ENCODE assay signal across 9 cellular contexts in the genomic region with DNA sequence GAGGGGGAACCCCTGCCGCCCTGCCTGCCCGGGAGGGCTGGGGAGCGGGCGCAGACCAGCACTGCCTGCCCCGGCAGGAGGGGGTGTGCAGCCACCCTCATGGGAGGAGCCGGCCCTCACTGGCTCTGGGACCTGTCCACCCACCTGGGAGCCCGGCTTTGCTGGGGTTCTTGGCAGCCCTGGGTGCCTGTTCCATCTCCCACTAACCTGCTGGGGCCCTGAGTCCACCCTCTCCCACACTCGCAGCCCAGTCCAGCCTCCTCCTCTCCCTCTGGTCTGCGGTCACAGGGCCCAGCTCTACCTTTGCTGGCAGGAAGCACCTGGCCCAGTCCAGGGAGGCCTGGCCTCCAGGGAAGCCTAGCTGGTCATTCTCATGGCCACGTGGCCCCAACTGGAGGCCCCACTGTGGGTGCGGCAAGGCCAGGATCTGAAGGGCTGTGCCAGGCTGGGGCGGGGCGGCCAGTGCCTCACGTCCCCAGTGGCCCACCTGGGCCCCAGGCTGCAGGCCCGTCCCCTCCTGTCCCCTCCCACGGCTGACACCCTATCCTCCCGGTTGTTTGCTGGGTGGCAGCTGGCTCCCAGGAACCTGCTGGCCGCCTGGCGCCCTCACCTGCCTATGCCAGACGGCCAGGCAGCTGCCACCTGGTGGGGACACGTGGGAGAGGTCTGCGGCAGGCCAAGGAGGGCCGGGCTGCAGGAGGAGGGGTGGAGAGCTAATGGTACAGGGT. TPM values are rescaled to one million over a fixed set of nuclear protein-coding genes. Genes with fewer than 3 reads are reported as not detected.
DNase-seq lines count a peak whose midpoint lies in the region; TF ChIP-seq lines count a peak whose summit lies in the region.
"Had no signal": no experiment of that assay in that cellular context is flagged by ENCODE, and none has a peak within 500 bp of the region (broad histone marks: within the 10 kb centered on the region; RNA-seq: fewer than 3 reads in every experiment).

A gene (minus strand): TSS at position 393 of the 728 bp plus-strand sequence. CDS start 721 bp downstream, outside the sequence.

- no CpG with 5 or more reads among the region's 23 CpGs for WGBS in H9 (ENCODE audit: extremely low coverage, insufficient read length, low lambda C conversion rate)

- no peaks in the 10 kb centered on the region for H3K9me3 ChIP-seq in H9 (ENCODE audit: control insufficient read depth, low read depth, low read length)
- H3K9me3 ChIP-seq in iPS-15b (ENCODE audit: control insufficient read depth, insufficient read depth, low read length) = no peaks in the 10 kb centered on the region

- no peak within 1 kb of the TSS for H3K4ac ChIP-seq in H9 (ENCODE audit: low read depth, low read length)

- H3K36me3 ChIP-seq in iPS-15b (ENCODE audit: control insufficient read depth, insufficient read depth, low read length) = no peaks in the 10 kb centered on the region

- H3K27me3 ChIP-seq in H9 (ENCODE audit: insufficient read depth, low read length) (no peaks in the 10 kb centered on the region), iPS-15b (ENCODE audit: control insufficient read depth, insufficient read depth, low read length) (no peaks in the 10 kb centered on the region)

- H3K9me3 Mint-ChIP-seq in H9 = no peaks in the 10 kb centered on the region
- no peaks in the 10 kb centered on the region for H3K9me3 Mint-ChIP-seq in activated naive CD4-positive, alpha-beta T cell treated with anti-CD3 and anti-CD28 coated beads, Interleukin-2, amount 10 ng/mL, durations not matched to agents 7 days and 5 days
- H3K9me3 Mint-ChIP-seq: dendritic cell treated with granulocyte-macrophage colony-stimulating factor and Interleukin-4, amounts not matched to agents 40 ng/mL and 50 ng/mL, for 4 days had no signal

- H3K18ac ChIP-seq in H9 (ENCODE audit: insufficient read length, low read depth, low read length) = no peak within 1 kb of the TSS

- no peak within 1 kb of the TSS for H3T11ph ChIP-seq in H9 (ENCODE audit: low read length)

- DNase-seq in AG08396 (ENCODE audit: low spot score) (peak; percentile 27), H9 (peak; percentile 86), NCI-H526 treated with DMSO at 0.1 percent for 48 hours (lab: John Stamatoyannopoulos, UW) (peak; percentile 80), GM03348 (ENCODE audit: low spot score) (no peak), T-helper 9 cell (no peak)
- peak; percentile 71 for DNase-seq in activated naive CD4-positive, alpha-beta T cell treated with anti-CD3 and anti-CD28 coated beads, Interleukin-2, amount 10 ng/mL, durations not matched to agents 7 days and 5 days
- DNase-seq in stimulated activated CD4-positive, alpha-beta T cell treated with anti-CD3 and anti-CD28 coated beads, TNF-alpha, amount 100 ng/mL, for 1 hour (ENCODE audit: low read depth in 3 of 3, low spot score in 1 of 3) = peak in 2 of 3 donors; percentile 31 to 33

- H2AFZ ChIP-seq in H9 (ENCODE audit: low read length) = no peak within 1 kb of the TSS

- no peaks in the 10 kb centered on the region for H3K79me1 ChIP-seq in H9 (ENCODE audit: insufficient read depth, low read depth, low read length, poor library complexity, severe bottlenecking)

- H4K5ac ChIP-seq in H9 (ENCODE audit: insufficient read length, low read depth, low read length) = no peak within 1 kb of the TSS

- H3K79me2 ChIP-seq in H9 (ENCODE audit: insufficient read depth, low read length) = no peaks in the 10 kb centered on the region

- H2BK5ac ChIP-seq in H9 (ENCODE audit: insufficient read length, low read length) = no peak within 1 kb of the TSS

- H3K36me3 Mint-ChIP-seq in H9 (ENCODE audit: insufficient read depth in 1 of 3, low read depth in 3 of 3) = no peaks in the 10 kb centered on the region
- no peaks in the 10 kb centered on the region for H3K36me3 Mint-ChIP-seq in activated naive CD4-positive, alpha-beta T cell treated with anti-CD3 and anti-CD28 coated beads, Interleukin-2, amount 10 ng/mL, durations not matched to agents 7 days and 5 days

- no peak within 1 kb of the TSS for H2AK5ac ChIP-seq in H9 (ENCODE audit: insufficient read length, low read length)

- no peaks in the 10 kb centered on the region for H3K27me3 Mint-ChIP-seq in H9 (ENCODE audit: low read depth)
- H3K27me3 Mint-ChIP-seq in activated naive CD4-positive, alpha-beta T cell treated with anti-CD3 and anti-CD28 coated beads, Interleukin-2, amount 10 ng/mL, durations not matched to agents 7 days and 5 days = peaks cover 4% of the 10 kb centered on the region

- peak within 1 kb of the TSS in 1 of 3 experiments; percentile 91; a peak in 2 of 7 replicates for H3K27ac Mint-ChIP-seq in H9
- no peak within 1 kb of the TSS for H3K27ac Mint-ChIP-seq in activated naive CD4-positive, alpha-beta T cell treated with anti-CD3 and anti-CD28 coated beads, Interleukin-2, amount 10 ng/mL, durations not matched to agents 7 days and 5 days
- H3K27ac Mint-ChIP-seq: dendritic cell treated with granulocyte-macrophage colony-stimulating factor and Interleukin-4, amounts not matched to agents 40 ng/mL and 50 ng/mL, for 4 days had no signal

- H3K4me1 ChIP-seq in H9 (ENCODE audit: insufficient read depth, low read length) (no peaks in the 10 kb centered on the region), iPS-15b (ENCODE audit: control insufficient read depth, insufficient read depth, low read length) (peaks cover 2% of the 10 kb centered on the region)

- H2BK15ac ChIP-seq in H9 (ENCODE audit: low read depth, low read length) = no peak within 1 kb of the TSS

- H3K4me1 Mint-ChIP-seq in H9 = peaks cover 3 to 18% of the 10 kb centered on the region in 2 experiments
- peaks cover 3% of the 10 kb centered on the region for H3K4me1 Mint-ChIP-seq in activated naive CD4-positive, alpha-beta T cell treated with anti-CD3 and anti-CD28 coated beads, Interleukin-2, amount 10 ng/mL, durations not matched to agents 7 days and 5 days

- H3K23ac ChIP-seq in H9 (ENCODE audit: insufficient read length, low read depth, low read length) = no peak within 1 kb of the TSS

- no peaks in the 10 kb centered on the region for H3K23me2 ChIP-seq in H9 (ENCODE audit: insufficient read length, low read depth, low read length, poor library complexity, severe bottlenecking)

- no peak within 1 kb of the TSS for H3K4me3 Mint-ChIP-seq in H9
- H3K4me3 Mint-ChIP-seq in activated naive CD4-positive, alpha-beta T cell treated with anti-CD3 and anti-CD28 coated beads, Interleukin-2, amount 10 ng/mL, durations not matched to agents 7 days and 5 days = no peak within 1 kb of the TSS
- H3K4me3 Mint-ChIP-seq: dendritic cell treated with granulocyte-macrophage colony-stimulating factor and Interleukin-4, amounts not matched to agents 40 ng/mL and 50 ng/mL, for 4 days had no signal

- H4K91ac ChIP-seq in H9 (ENCODE audit: insufficient read length, low read depth, low read length) = no peak within 1 kb of the TSS

- no peak within 1 kb of the TSS for H4K8ac ChIP-seq in H9 (replicated peaks; ENCODE audit: insufficient read length, low read depth, low read length)

- no peak within 1 kb of the TSS for H2BK20ac ChIP-seq in H9 (ENCODE audit: low read depth, low read length, poor library complexity, severe bottlenecking)

- no peak within 1 kb of the TSS for H3K9ac ChIP-seq in H9 (ENCODE audit: extremely low read depth, insufficient read length, low read length)
- H3K9ac ChIP-seq in iPS-15b (ENCODE audit: low read depth, low read length) = peak within 1 kb of the TSS; percentile 47

- no peak within 1 kb of the TSS for H3K56ac ChIP-seq in H9 (ENCODE audit: insufficient read length, low read depth, low read length)

- no peak within 1 kb of the TSS; the same call in 1 of the 2 replicates for H3K14ac ChIP-seq in H9 (ENCODE audit: insufficient read depth, low read length)

- H4K20me1 ChIP-seq in H9 (ENCODE audit: control insufficient read depth, insufficient read depth, insufficient read length) = no peaks in the 10 kb centered on the region

- no peak within 1 kb of the TSS for H3K4me3 ChIP-seq in iPS-15b (ENCODE audit: low read depth, low read length)

- CTCF ChIA-PET in activated naive CD4-positive, alpha-beta T cell treated with anti-CD3 and anti-CD28 coated beads, Interleukin-2, amount 10 ng/mL, durations not matched to agents 7 days and 5 days (lab: Charles Lee) = interaction anchor here (0.7 to 1.8 kb wide), 6 partner anchors 14 to 481 kb away, joined by 3 to 6 read pairs (median 3); a partner anchor contains a TSS

- no peak within 1 kb of the TSS for H2BK120ac ChIP-seq in H9 (ENCODE audit: low read depth, low read length, poor library complexity, severe bottlenecking)

- peak; percentile 75 for TF ChIP-seq CTCF in H9 (conservative IDR thresholded peaks at IDR 0.05)

- H3K27ac ChIP-seq in H9 (ENCODE audit: insufficient read length, low read depth, low read length) = no peak within 1 kb of the TSS

- H2BK12ac ChIP-seq in H9 (ENCODE audit: insufficient read length, low read depth, low read length) = no peak within 1 kb of the TSS

- no peak within 1 kb of the TSS for H3K4me2 ChIP-seq in H9 (ENCODE audit: insufficient read depth, insufficient read length, low read length)

RNA-seq across cellular contexts. Expression of the gene that starts here (rescaled TPM):
- 1.3 and 1.5 TPM in 2 replicates for total RNA-seq in H9 (2021)

Comparison
In these comparisons a context has a peak if more than half of its experiments do, and no peak if none do; other contexts are left out.
1. DNase-seq: peak in AG08396 (single experiment), H9 (single experiment), NCI-H526 treated with DMSO at 0.1 percent for 48 hours (single experiment), activated naive CD4-positive, alpha-beta T cell treated with anti-CD3 and anti-CD28 coated beads, Interleukin-2, amount 10 ng/mL, durations not matched to agents 7 days and 5 days (single experiment) and stimulated activated CD4-positive, alpha-beta T cell treated with anti-CD3 and anti-CD28 coated beads, TNF-alpha, amount 100 ng/mL, for 1 hour (2 of 3); none in GM03348 (single experiment) and T-helper 9 cell (single experiment).